8 cellular contexts compared by ENCODE assay signal in genomic region chr3:134373278-134373941, GRCh38. TPM values are rescaled to one million over a fixed set of nuclear protein-coding genes. Genes with fewer than 3 reads are reported as not detected.
DNase-seq lines count a peak whose midpoint lies in the region; ATAC-seq and TF ChIP-seq lines count a peak whose summit lies in the region.

No MANE protein-coding gene starts in this region.

- H2AFZ ChIP-seq in GM23248 = no peak overlapping the region

- DNase-seq in GM23248 (peak; percentile 97), NCI-H748 (lab: John Stamatoyannopoulos, UW; ENCODE audit: unreplicated experiment) (peak; percentile 74), dermis microvascular lymphatic vessel endothelial cell (ENCODE audit: low read depth in 2 of 2) (peak; percentile 62 to 89), left colon (peak; percentile 75 to 76), stomach (peak; percentile 85)
- no peak for DNase-seq in stimulated activated CD4-positive, alpha-beta T cell treated with anti-CD3 and anti-CD28 coated beads, Interleukin-4, amount 100 ng/mL, for 24 hours

- no peak for TF ChIP-seq POLR2A in stomach (IDR thresholded peaks at IDR 0.05)

- peak overlapping the region; percentile 100 for H3K4me3 ChIP-seq in GM23248
- peak overlapping the region; percentile 57 to 85 (median 61) for H3K4me3 ChIP-seq in stomach

- H3K36me3 ChIP-seq in GM23248 (ENCODE audit: low read depth) (peaks cover 47% of the 10 kb centered on the region), stomach (peaks cover 24 to 32% (median 31%) of the 10 kb centered on the region in 4 donors)

- H3K4me1 ChIP-seq in GM23248 (ENCODE audit: insufficient read depth) = peaks cover 32% of the 10 kb centered on the region
- H3K4me1 ChIP-seq in stomach = peaks cover 56 to 76% (median 69%) of the 10 kb centered on the region in 4 donors

- peak overlapping the region; percentile 95 for H3K4me2 ChIP-seq in GM23248 (ENCODE audit: unreplicated experiment)

- peaks cover 45% of the 10 kb centered on the region for H3F3A ChIP-seq in GM23248 (ENCODE audit: insufficient read depth)

- intact Hi-C loops in left colon (cut with DNase I, micrococcal nuclease) (loop anchor here in 1 of 2 donors (10.0 kb wide), 1 partner anchor 101 kb away; no protein-coding TSS in a partner anchor), stomach (cut with DNase I; ENCODE audit: low total_unique reads) (loop anchor here (10.0 kb wide), 1 partner anchor 101 kb away; no protein-coding TSS in a partner anchor)

- ATAC-seq in left colon (peak; percentile 48), GM21423 (IDR thresholded peaks at IDR 0.05; ENCODE audit: unreplicated experiment) (no peak), GM18909 (IDR thresholded peaks at IDR 0.05; ENCODE audit: poor library complexity, unreplicated experiment) (no peak)

- TF ChIP-seq CTCF in stomach (IDR thresholded peaks at IDR 0.05) = no peak

- no peaks in the 10 kb centered on the region for H3K27me3 ChIP-seq in GM23248 (replicated peaks; ENCODE audit: insufficient read depth)
- H3K27me3 ChIP-seq in stomach = peaks cover 0 to 27% (median 0%) of the 10 kb centered on the region in 3 donors

- 1 to 2% methylated on average over 42 of the region's 42 CpGs for WGBS in GM23248 (ENCODE audit: low coverage in 1 of 2, low lambda C conversion rate in 2 of 2, missing lambda C conversion rate in 2 of 2), 2 experiments
- 7 to 8% (median 8%) methylated on average over 38 to 42 of the region's 42 CpGs for WGBS in stomach, 5 donors

- in situ Hi-C loops in GM23248 (cut with MboI) = no loop called here

- H3K27ac ChIP-seq in GM23248 (peak overlapping the region; percentile 99), stomach (peak overlapping the region; percentile 93 to 100 (median 98))

- no peaks in the 10 kb centered on the region for H3K9me2 ChIP-seq in GM23248 (ENCODE audit: insufficient read depth)

- peak overlapping the region; percentile 100 for H3K9ac ChIP-seq in GM23248

- no peaks in the 10 kb centered on the region for H4K20me1 ChIP-seq in GM23248 (ENCODE audit: insufficient read depth)

- no peak for TF ChIP-seq EP300 in stomach (IDR thresholded peaks at IDR 0.05)

- H3K9me3 ChIP-seq in GM23248 (ENCODE audit: low read depth) (no peaks in the 10 kb centered on the region), stomach (no peaks in the 10 kb centered on the region)

- peaks cover 58% of the 10 kb centered on the region for H3K79me2 ChIP-seq in GM23248 (ENCODE audit: insufficient read depth)

RNA-seq across cellular contexts. Expression of gene AMOTL2, which starts 0.8 kb away (rescaled TPM):
- total RNA-seq in GM23248 (2014; rRNA removed; shearing (Covaris generic)) = 336 and 347 TPM in 2 replicates
- 156 TPM in 2 replicates for polyA plus RNA-seq in GM23248 (2016; fragmentation: Nextera tagmentation; extraction: Ambion mirVana)
- 41.6 and 62.2 TPM in 2 replicates for total RNA-seq in dermis microvascular lymphatic vessel endothelial cell
- 10 to 100 TPM; 17.6 to 18.7 TPM for total RNA-seq in left colon
- 100 to 1,000 TPM in 1 of 5 donors, 10 to 100 TPM in 4; 29.3 to 782 (median 54.9) TPM for total RNA-seq in stomach
- 10 to 100 TPM; 10.6 to 16.6 (median 13.8) TPM for polyA plus RNA-seq in stomach
